9 cellular contexts compared by ENCODE assay signal in genomic region chr1:12132078-12132477, GRCh38. TPM values are rescaled to one million over a fixed set of nuclear protein-coding genes. Genes with fewer than 3 reads are reported as not detected.
DNase-seq lines count a peak whose midpoint lies in the region; ATAC-seq, FAIRE-seq and TF ChIP-seq lines count a peak whose summit lies in the region.
"Had no signal": no experiment of that assay in that cellular context is flagged by ENCODE, and none has a peak within 500 bp of the region (broad histone marks: within the 10 kb centered on the region; RNA-seq: fewer than 3 reads in every experiment).

No MANE protein-coding gene starts in this region.

- no peaks in the 10 kb centered on the region; the same call in 1 of the 2 replicates for H3K27me3 Mint-ChIP-seq in H9 (ENCODE audit: low read depth)

- ATAC-seq in K562 (no peak), right lobe of liver (peak; percentile 7 to 59 (median 37)), GM19452 (IDR thresholded peaks at IDR 0.05; ENCODE audit: unreplicated experiment) (no peak)

- no peak overlapping the region for H2BK120ac ChIP-seq in H9 (ENCODE audit: low read depth, low read length, poor library complexity, severe bottlenecking)

- H2BK20ac ChIP-seq in H9 (ENCODE audit: low read depth, low read length, poor library complexity, severe bottlenecking), result no peak overlapping the region

- TF ChIP-seq POLR2A in K562 (conservative IDR thresholded peaks at IDR 0.05) (no peak), right lobe of liver (IDR thresholded peaks at IDR 0.05) (no peak)

- H3K56ac ChIP-seq in H9 (ENCODE audit: insufficient read length, low read depth, low read length), result no peak overlapping the region

- no CpG with 5 or more reads among the region's 8 CpGs for whole genome bisulfite sequencing in H9 (ENCODE audit: extremely low coverage, insufficient read length, low lambda C conversion rate)
- WGBS in K562 (ENCODE audit: insufficient coverage, low coverage, missing lambda C conversion rate), result 62% methylated on average over 8 of the region's 8 CpGs
- WGBS in right lobe of liver (ENCODE audit: insufficient coverage, low coverage, low lambda C conversion rate, missing lambda C conversion rate), result 51% methylated on average over 8 of the region's 8 CpGs

- TF ChIP-seq EP300 in K562 (IDR thresholded peaks at IDR 0.05; ENCODE audit: low read length), result no peak

- in situ Hi-C loops in K562 (cut with MboI), result no loop called here

- BruUV-seq in K562 (replicated peaks; lab: Mats Ljungman, UMichigan), result TSS peak; percentile 34

- H3K9me3 ChIP-seq in H9 (ENCODE audit: control insufficient read depth, low read depth, low read length) (no peaks in the 10 kb centered on the region), K562 (replicated peaks; ENCODE audit: control insufficient read depth, insufficient read depth, low read depth, low read length) (no peaks in the 10 kb centered on the region), right lobe of liver (no peaks in the 10 kb centered on the region)

- H3K14ac ChIP-seq in H9 (ENCODE audit: insufficient read depth, low read length), result no peak overlapping the region

- H3K79me2 ChIP-seq in H9 (ENCODE audit: insufficient read depth, low read length), result no peaks in the 10 kb centered on the region
- no peaks in the 10 kb centered on the region for H3K79me2 ChIP-seq in K562 (ENCODE audit: control insufficient read depth, insufficient read depth, low read length)

- no peak overlapping the region for H2AK5ac ChIP-seq in H9 (ENCODE audit: insufficient read length, low read length)

- no peak for TF ChIP-seq CTCF in AG10803 (conservative IDR thresholded peaks at IDR 0.05; ENCODE audit: low read length)
- TF ChIP-seq CTCF in H9 (conservative IDR thresholded peaks at IDR 0.05), result no peak
- no peak for TF ChIP-seq CTCF in K562 (IDR thresholded peaks at IDR 0.05 in 2 of 3, conservative IDR thresholded peaks at IDR 0.05 in 1 of 3; ENCODE audit: insufficient read depth in 2 of 3, low read depth in 1 of 3, low read length in 3 of 3)
- TF ChIP-seq CTCF in right lobe of liver (IDR thresholded peaks at IDR 0.05), result no peak

- H2AFZ ChIP-seq in H9 (ENCODE audit: low read length), result no peak overlapping the region
- H2AFZ ChIP-seq in K562 (ENCODE audit: low read depth, low read length), result no peak overlapping the region

- TF ChIP-seq RAD21 in K562 (CRISPR knock-in tag; conservative IDR thresholded peaks at IDR 0.05 in 1 of 2, IDR thresholded peaks at IDR 0.05 in 1 of 2), result no peak

- H3K4me3 ChIP-seq in AG10803 (ENCODE audit: low read length) (no peak overlapping the region), K562 (no peak overlapping the region), right lobe of liver (no peak overlapping the region), H7 (ENCODE audit: insufficient read depth, low read depth, low read length) (no peak overlapping the region)

- H2BK5ac ChIP-seq in H9 (ENCODE audit: insufficient read length, low read length), result no peak overlapping the region

- no peak overlapping the region for H4K91ac ChIP-seq in H9 (ENCODE audit: insufficient read length, low read depth, low read length)

- no peak overlapping the region for H3T11ph ChIP-seq in H9 (ENCODE audit: low read length)

- no peak overlapping the region for H4K8ac ChIP-seq in H9 (replicated peaks; ENCODE audit: insufficient read length, low read depth, low read length)

- H4K5ac ChIP-seq in H9 (ENCODE audit: insufficient read length, low read depth, low read length), result no peak overlapping the region

- no peaks in the 10 kb centered on the region for H4K20me1 ChIP-seq in H9 (ENCODE audit: control insufficient read depth, insufficient read depth, insufficient read length)
- H4K20me1 ChIP-seq in K562 (replicated peaks; ENCODE audit: control insufficient read depth, insufficient read depth, low read length), result no peaks in the 10 kb centered on the region

- no peak overlapping the region for H2BK12ac ChIP-seq in H9 (ENCODE audit: insufficient read length, low read depth, low read length)

- H3K4me1 Mint-ChIP-seq in H9, result no peaks in the 10 kb centered on the region

- intact Hi-C loops in K562 (cut with micrococcal nuclease), result no loop called here
- intact Hi-C loops in right lobe of liver (cut with DNase I), result no loop called here

- H3K4ac ChIP-seq in H9 (ENCODE audit: low read depth, low read length), result no peak overlapping the region

- POLR2A ChIA-PET in K562 (lab: Yijun Ruan, JAX), result interaction anchor here (0.6 kb wide), 1 partner anchor 559 kb away, joined by 3 read pairs; no protein-coding TSS in a partner anchor

- H3K4me2 ChIP-seq in H9 (ENCODE audit: insufficient read depth, insufficient read length, low read length) (no peak overlapping the region), K562 (ENCODE audit: insufficient read depth, low read length) (no peak overlapping the region)

- no peaks in the 10 kb centered on the region for H3K9me1 ChIP-seq in K562 (ENCODE audit: control insufficient read depth, insufficient read depth, low read length)

- DNase-seq in AG10803 (ENCODE audit: low read depth) (peak; percentile 84), H9 (no peak), K562 (ENCODE audit: extremely low read depth in 1 of 4, low spot score in 3 of 4) (no peak), right lobe of liver (peak; percentile 59 to 85 (median 68)), activated gamma-delta T cell treated with Interleukin-2 at 50 U/mL for 16 hours (no peak), H7 (no peak), D341Med (ENCODE audit: low spot score) (no peak)
- DNase-seq: NCI-H446 treated with DMSO at 0.1 percent for 48 hours had no signal

- H3K23me2 ChIP-seq in H9 (ENCODE audit: insufficient read length, low read depth, low read length, poor library complexity, severe bottlenecking), result no peaks in the 10 kb centered on the region

- no peaks in the 10 kb centered on the region for H3K36me3 Mint-ChIP-seq in H9 (ENCODE audit: insufficient read depth in 1 of 3, low read depth in 3 of 3)

- H3K18ac ChIP-seq in H9 (ENCODE audit: insufficient read length, low read depth, low read length), result no peak overlapping the region

- CTCF ChIA-PET in K562 (lab: Yijun Ruan, JAX; ENCODE audit: low intra/inter-chr PET ratio), result no interaction called here

- H3K27ac Mint-ChIP-seq in H9, result no peak overlapping the region

- H3K9me3 Mint-ChIP-seq in H9, result no peaks in the 10 kb centered on the region

- H3K23ac ChIP-seq in H9 (ENCODE audit: insufficient read length, low read depth, low read length), result peak overlapping the region; percentile 60

- FAIRE-seq in K562 (lab: Jason Lieb, UNC), result no peak

- no peak overlapping the region; the same call in 1 of the 2 replicates for H2BK15ac ChIP-seq in H9 (ENCODE audit: low read depth, low read length)

- peaks cover 18% of the 10 kb centered on the region; the same call in 1 of the 3 replicates for H3K36me3 ChIP-seq in K562 (ENCODE audit: control insufficient read depth, insufficient read depth, low read length)
- no peaks in the 10 kb centered on the region for H3K36me3 ChIP-seq in right lobe of liver
- no peaks in the 10 kb centered on the region; the same call in 1 of the 2 replicates for H3K36me3 ChIP-seq in H7 (replicated peaks; ENCODE audit: control insufficient read depth, insufficient read depth, low read length)

- H3K27ac ChIP-seq in H9 (ENCODE audit: insufficient read length, low read depth, low read length) (no peak overlapping the region), K562 (ENCODE audit: extremely low read depth, low read depth, low read length) (no peak overlapping the region), right lobe of liver (peak overlapping the region; percentile 77 to 96 (median 92))

- H3K4me3 Mint-ChIP-seq in H9, result no peak overlapping the region

- H3K27me3 ChIP-seq in H9 (ENCODE audit: insufficient read depth, low read length) (no peaks in the 10 kb centered on the region), K562 (ENCODE audit: control insufficient read depth in 2 of 2, insufficient read depth in 2 of 2, low read length in 2 of 2) (no peaks in the 10 kb centered on the region), right lobe of liver (no peaks in the 10 kb centered on the region), H7 (ENCODE audit: control insufficient read depth, insufficient read depth, low read length) (no peaks in the 10 kb centered on the region)

- H3K79me1 ChIP-seq in H9 (ENCODE audit: insufficient read depth, low read depth, low read length, poor library complexity, severe bottlenecking), result no peaks in the 10 kb centered on the region

- no peaks in the 10 kb centered on the region for H3K4me1 ChIP-seq in H9 (ENCODE audit: insufficient read depth, low read length)
- H3K4me1 ChIP-seq in K562 (replicated peaks in 1 of 2; ENCODE audit: control insufficient read depth in 2 of 2, insufficient read depth in 2 of 2, low read length in 2 of 2), result peaks cover 0 to 6% of the 10 kb centered on the region in 2 experiments; a peak in 1 of 5 replicates
- peaks cover 0 to 29% (median 10%) of the 10 kb centered on the region in 4 donors for H3K4me1 ChIP-seq in right lobe of liver

- H3K9ac ChIP-seq in H9 (ENCODE audit: extremely low read depth, insufficient read length, low read length), result no peak overlapping the region
- H3K9ac ChIP-seq in K562 (ENCODE audit: insufficient read depth in 1 of 2, low read depth in 2 of 2, low read length in 2 of 2), result no peak overlapping the region

TF ChIP-seq in K562, 482 proteins besides CTCF, POLR2A, EP300 and RAD21 (continues in another document):
- TF ChIP-seq ZNF316 (IDR thresholded peaks at IDR 0.05) (no peak), BCL6 (CRISPR knock-in tag; IDR thresholded peaks at IDR 0.05) (no peak)

RNA-seq across cellular contexts. Expression of gene TNFRSF1B, which starts 34.7 kb away (rescaled TPM):
- total RNA-seq in H9 (2021) (0.57 and 0.68 TPM in 2 replicates), K562 (2014; rRNA removed) (40.8 and 54.1 TPM in 2 replicates), K562 (2014; rRNA removed; fragmentation: Illumina TruSeq; extraction: Trizol) (17.5 and 22.7 TPM in 2 replicates), K562 (2015; rRNA removed; fragmentation: Illumina TruSeq; extraction: Trizol) (21.7 and 23.1 TPM in 2 replicates), K562 (2021) (91.3 and 91.6 TPM in 2 replicates), right lobe of liver (10 to 100 TPM; 12.9 to 56.9 (median 26.5) TPM)
- total RNA-seq in K562 (2011; cell fraction: chromatin; rRNA removed; ENCODE audit: low replicate concordance), result 26.1 and 74.5 TPM in 2 replicates
- total RNA-seq in K562 (2011; cell fraction: nucleolus; rRNA removed), result 83.4 and 97.6 TPM in 2 replicates
- 68.4 and 69.2 TPM in 2 replicates for total RNA-seq in K562 (2011; cell fraction: nucleoplasm; rRNA removed)
- polyA plus RNA-seq in K562 (2011; rRNA removed) (36.0 and 48.1 TPM in 2 replicates), K562 (2014; fragmentation: Illumina TruSeq; extraction: Trizol) (40.9 and 48.0 TPM in 2 replicates), K562 (2014; fragmentation: Nextera tagmentation; extraction: Ambion mirVana) (1 to 10 TPM; 8.8 to 9.0 TPM), K562 (2014; rRNA removed) (43.7 and 47.2 TPM in 2 replicates)
- 54.9 and 115 TPM in 2 replicates for polyA plus RNA-seq in K562 (2011; cell fraction: cytosol; rRNA removed)
- 12.4 and 19.5 TPM in 2 replicates for polyA plus RNA-seq in K562 (2011; cell fraction: nucleus; rRNA removed)
- polyA plus RNA-seq in K562 (2012), result 37.7 and 41.4 TPM in 2 replicates
- 19.0 and 26.6 TPM in 2 replicates for polyA minus RNA-seq in K562 (2011; rRNA and poly(A)+ RNA removed)
- polyA minus RNA-seq in K562 (2011; cell fraction: cytosol; rRNA and poly(A)+ RNA removed), result 46.3 and 70.4 TPM in 2 replicates
- polyA minus RNA-seq in K562 (2011; cell fraction: nucleus; rRNA and poly(A)+ RNA removed), result 13.3 and 24.2 TPM in 2 replicates
- 1.3 and 2.4 TPM in 2 replicates for total RNA-seq in H7 (2014; rRNA removed; shearing (Covaris generic))

Comparison
In these comparisons a context has a peak if more than half of its experiments do, and no peak if none do; other contexts are left out.
1. DNase-seq: peak in AG10803 (single experiment) and right lobe of liver (3 of 3); none in H9 (single experiment), K562 (0 of 4), activated gamma-delta T cell treated with Interleukin-2 at 50 U/mL for 16 hours (single experiment), H7 (single experiment) and D341Med (single experiment).
2. H3K27ac ChIP-seq: peak in right lobe of liver (3 of 3); none in H9 (single experiment) and K562 (single experiment).
3. ATAC-seq: peak in right lobe of liver (4 of 4); none in K562 (single experiment) and GM19452 (single experiment).